Comparison of ENCODE assay signal across 8 cellular contexts in genomic region chr6:31620586-31621319, GRCh38. TPM values are rescaled to one million over a fixed set of nuclear protein-coding genes. Genes with fewer than 3 reads are reported as not detected.
DNase-seq lines count a peak whose midpoint lies in the region; ATAC-seq and TF ChIP-seq lines count a peak whose summit lies in the region.

Gene PRRC2A (plus strand): TSS chr6:31620715. CDS start chr6:31622790, 2,075 bp downstream.

- peaks cover 27% of the 10 kb centered on the region for H3K4me1 ChIP-seq in CD4-positive, alpha-beta memory T cell (ENCODE audit: insufficient read depth, low read length)
- H3K4me1 ChIP-seq in fibroblast of lung (ENCODE audit: control insufficient read depth, extremely low read depth, insufficient read depth, low read length) (peaks cover 2% of the 10 kb centered on the region), testis (peaks cover 15% of the 10 kb centered on the region)

- peak within 1 kb of the TSS; percentile 89 to 98 (median 94) for H3K4me3 Mint-ChIP-seq in CD4-positive, alpha-beta memory T cell
- H3K4me3 Mint-ChIP-seq in nephron progenitor cell: peak within 1 kb of the TSS; percentile 95

- H4K20me1 ChIP-seq in fibroblast of lung (ENCODE audit: control insufficient read depth, extremely low read depth, insufficient read depth, low read length): no peaks in the 10 kb centered on the region

- H2AFZ ChIP-seq in fibroblast of lung (ENCODE audit: low read length): peak within 1 kb of the TSS; percentile 91

- intact Hi-C loops in CD4-positive, alpha-beta memory T cell (cut with micrococcal nuclease): loop anchor here (1.0 kb wide), 6 partner anchors 32 to 423 kb away; partner anchors contain the start of genes ABHD16A, BAG6 and NFKBIL1
- intact Hi-C loops in testis (cut with DNase I; ENCODE audit: low total_unique reads): no loop called here

- TF ChIP-seq POLR2A in testis (IDR thresholded peaks at IDR 0.05): peak; percentile 30

- no peaks in the 10 kb centered on the region for H3K27me3 Mint-ChIP-seq in CD4-positive, alpha-beta memory T cell
- no peaks in the 10 kb centered on the region for H3K27me3 Mint-ChIP-seq in nephron progenitor cell (ENCODE audit: low read depth, poor library complexity)

- DNase-seq in CD4-positive, alpha-beta memory T cell: peak in 1 of 5 donors; percentile 85
- peak; percentile 82 for DNase-seq in NCI-H774 (lab: John Stamatoyannopoulos, UW)
- DNase-seq in activated CD8-positive, alpha-beta memory T cell treated with anti-CD3 and anti-CD28 coated beads, Interleukin-2, amount 50 U/mL, for 48 hours: peak; percentile 96
- DNase-seq in fibroblast of lung (ENCODE audit: low read depth in 2 of 2): peak in 1 of 2 donors; percentile 68
- DNase-seq in nephron progenitor cell: peak; percentile 96
- DNase-seq in testis: peak; percentile 90

- H3K27me3 ChIP-seq in CD4-positive, alpha-beta memory T cell (ENCODE audit: insufficient read depth, low read length): no peaks in the 10 kb centered on the region
- no peaks in the 10 kb centered on the region for H3K27me3 ChIP-seq in fibroblast of lung (ENCODE audit: control insufficient read depth, insufficient read depth, low read length)
- H3K27me3 ChIP-seq in testis: no peaks in the 10 kb centered on the region

- peaks cover 46% of the 10 kb centered on the region for H3K79me2 ChIP-seq in fibroblast of lung (ENCODE audit: control insufficient read depth, insufficient read depth, low read length)

- POLR2A ChIA-PET in CD4-positive, alpha-beta memory T cell (lab: Charles Lee; ENCODE audit: partially characterized antibody): interaction anchor here (0.8 to 4.5 kb wide), 24 partner anchors 18 to 351 kb away, joined by 3 to 66 read pairs (median 5); partner anchors contain the start of genes APOM, ATP6V1G2, BAG6 and C6orf47

- WGBS in testis, 2 donors: 1% methylated on average over 29 to 52 of the region's 67 CpGs

- H3K4me2 ChIP-seq in fibroblast of lung (ENCODE audit: extremely low read depth, insufficient read depth, low read length): peak within 1 kb of the TSS; percentile 99

- H3K4me1 Mint-ChIP-seq in CD4-positive, alpha-beta memory T cell: peaks cover 21 to 42% (median 33%) of the 10 kb centered on the region in 4 donors
- peaks cover 46% of the 10 kb centered on the region for H3K4me1 Mint-ChIP-seq in nephron progenitor cell

- TF ChIP-seq CTCF in fibroblast of lung (conservative IDR thresholded peaks at IDR 0.05 in 1 of 2, IDR thresholded peaks at IDR 0.05 in 1 of 2; ENCODE audit: low read depth in 1 of 2, low read length in 2 of 2) (no peak), nephron progenitor cell (IDR thresholded peaks at IDR 0.05) (no peak), testis (IDR thresholded peaks at IDR 0.05) (no peak)

- CTCF ChIA-PET in CD4-positive, alpha-beta memory T cell (lab: Charles Lee; ENCODE audit: partially characterized antibody): no interaction called here

- peak within 1 kb of the TSS; percentile 91 to 99 (median 98) for H3K27ac Mint-ChIP-seq in CD4-positive, alpha-beta memory T cell
- H3K27ac Mint-ChIP-seq in nephron progenitor cell: peak within 1 kb of the TSS; percentile 100

- peak within 1 kb of the TSS; percentile 83 to 93 for H3K4me3 ChIP-seq in CD4-positive, alpha-beta memory T cell (ENCODE audit: low read length in 2 of 2)
- H3K4me3 ChIP-seq in fibroblast of lung (replicated peaks in 1 of 4; ENCODE audit: control extremely low read depth in 1 of 4, insufficient read depth in 1 of 4, low read depth in 3 of 4, low read length in 4 of 4) (peak within 1 kb of the TSS; percentile 81 to 99 (median 92)), testis (peak within 1 kb of the TSS; percentile 61 to 85)

- H3K36me3 Mint-ChIP-seq in CD4-positive, alpha-beta memory T cell: peaks cover 12 to 46% of the 10 kb centered on the region in 2 donors
- peaks cover 35% of the 10 kb centered on the region for H3K36me3 Mint-ChIP-seq in nephron progenitor cell (ENCODE audit: low read depth)

- peak within 1 kb of the TSS; percentile 95 for H3K9ac ChIP-seq in fibroblast of lung (ENCODE audit: insufficient read depth, low read length)

- no peaks in the 10 kb centered on the region for H3K9me3 Mint-ChIP-seq in CD4-positive, alpha-beta memory T cell
- peaks cover 8% of the 10 kb centered on the region for H3K9me3 Mint-ChIP-seq in nephron progenitor cell

- H3K27ac ChIP-seq in CD4-positive, alpha-beta memory T cell (ENCODE audit: low read depth, low read length): peak within 1 kb of the TSS; percentile 99
- peak within 1 kb of the TSS; percentile 100 for H3K27ac ChIP-seq in fibroblast of lung (ENCODE audit: insufficient read depth, low read length)
- peak within 1 kb of the TSS; percentile 91 to 99 for H3K27ac ChIP-seq in testis

- H3K36me3 ChIP-seq in CD4-positive, alpha-beta memory T cell (ENCODE audit: insufficient read depth, low read length): peaks cover 29% of the 10 kb centered on the region
- peaks cover 16% of the 10 kb centered on the region for H3K36me3 ChIP-seq in fibroblast of lung (ENCODE audit: control insufficient read depth, insufficient read depth, low read length)
- H3K36me3 ChIP-seq in testis (ENCODE audit: low read depth, missing control alignments): no peaks in the 10 kb centered on the region

- no peaks in the 10 kb centered on the region for H3K9me3 ChIP-seq in CD4-positive, alpha-beta memory T cell (ENCODE audit: control insufficient read depth in 1 of 2, low read length in 2 of 2)
- H3K9me3 ChIP-seq in fibroblast of lung (ENCODE audit: control insufficient read depth, insufficient read depth, low read depth, low read length) (no peaks in the 10 kb centered on the region), testis (no peaks in the 10 kb centered on the region)

- ATAC-seq in GM19328 (IDR thresholded peaks at IDR 0.05; ENCODE audit: unreplicated experiment): peak; percentile 1
- ATAC-seq in HG03442 (IDR thresholded peaks at IDR 0.05; ENCODE audit: unreplicated experiment): peak; percentile 53

RNA-seq across cellular contexts. Expression of gene PRRC2A, which starts in this region (rescaled TPM):
- 100 to 1,000 TPM; 214 to 218 TPM for total RNA-seq in CD4-positive, alpha-beta memory T cell
- polyA plus RNA-seq in CD4-positive, alpha-beta memory T cell: 10 to 100 TPM in 1 of 2 donors, under 1 TPM in 1; 0.09 to 12.1 TPM
- total RNA-seq in fibroblast of lung: 22.9 and 46.6 TPM in 2 replicates
- 26.9 and 50.7 TPM in 2 replicates for polyA plus RNA-seq in fibroblast of lung
- 86.4 and 123 TPM in 2 replicates for polyA plus RNA-seq in fibroblast of lung (2012)
- polyA minus RNA-seq in fibroblast of lung (ENCODE audit: low replicate concordance): 154 and 211 TPM in 2 replicates
- total RNA-seq in testis: 100 to 1,000 TPM; 288 to 301 TPM
- polyA plus RNA-seq in testis (ENCODE audit: insufficient read depth, low read depth, low replicate concordance): 473 TPM
